In genomic region chr1:57843760-57844159, GRCh38 we compare ENCODE assay signal across 24 cellular contexts.
A peak's percentile ranks its signal among the peaks of the same experiment; 100 is the strongest.
DNase-seq lines count a peak whose midpoint lies in the region; ATAC-seq and TF ChIP-seq lines count a peak whose summit lies in the region.
"Had no signal": no experiment of that assay in that cellular context is flagged by ENCODE, and none has a peak within 500 bp of the region (broad histone marks: within the 10 kb centered on the region; RNA-seq: fewer than 3 reads in every experiment).

No MANE protein-coding gene starts in this region.

- H4K91ac ChIP-seq in mesenchymal stem cell (ENCODE audit: low read length), result no peak overlapping the region

- no peak overlapping the region for H4K8ac ChIP-seq in mesenchymal stem cell (ENCODE audit: low read length)

- no peak overlapping the region for H3K23ac ChIP-seq in mesenchymal stem cell (ENCODE audit: low read length in 2 of 2)

- CTCF ChIA-PET in Caco-2 (lab: Charles Lee), result no interaction called here

- peak; percentile 17 for DNase-seq in Daoy (ENCODE audit: low read depth)
- peak; percentile 59 for DNase-seq in fibroblast of gingiva (ENCODE audit: low read depth)
- DNase-seq in mesenchymal stem cell, result peak; percentile 37
- DNase-seq in Caco-2, result no peak
- no peak for DNase-seq in activated CD8-positive, alpha-beta memory T cell treated with anti-CD3 and anti-CD28 coated beads, Interleukin-2, amount 50 U/mL, for 4 hours
- DNase-seq in AG20443 (ENCODE audit: low spot score), result no peak
- DNase-seq: ACHN; activated B cell treated with CpG ODN at 0.5 μM for 24 hours; activated CD4-positive, alpha-beta T cell treated with anti-CD3 and anti-CD28 coated beads, Interleukin-2, amount 50 U/mL, for 48 hours; activated naive CD4-positive, alpha-beta T cell treated with anti-CD3 and anti-CD28 coated beads, Interleukin-2, amount 50 U/mL, for 16 hours; CD8-positive, alpha-beta T cell; NCI-H1105 treated with DMSO at 0.1 percent for 48 hours; NCI-H510A treated with DMSO at 0.1 percent for 48 hours; stimulated activated CD4-positive, alpha-beta T cell treated with anti-CD3 and anti-CD28 coated beads, Interleukin-1b, Interleukin-23, amount 100 ng/mL, for 48 hours; T1000; testis had no signal

- H3K27ac Mint-ChIP-seq in Caco-2 (ENCODE audit: unreplicated experiment), result no peak overlapping the region
- H3K27ac Mint-ChIP-seq: activated B cell treated with CpG ODN at 0.5 μM for 24 hours; CD8-positive, alpha-beta T cell; mesothelial cell of epicardium; nephron; stimulated activated memory B cell treated with anti-CD40 and anti-IgM and Interleukin-4, amounts not matched to agents 10 μg/mL and 1 μg/mL and 100 μg/mL, for 72 hours had no signal

- TF ChIP-seq CTCF in Caco-2 (IDR thresholded peaks at IDR 0.05; ENCODE audit: insufficient read depth in 1 of 2, low read depth in 1 of 2, low read length in 1 of 2, severe bottlenecking in 1 of 2, unreplicated experiment in 1 of 2), result no peak

- H2BK120ac ChIP-seq in mesenchymal stem cell (ENCODE audit: low read depth, low read length), result no peak overlapping the region

- no TSS peak for BruUV-seq in Caco-2 (replicated peaks; lab: Mats Ljungman, UMichigan)

- H2BK5ac ChIP-seq in mesenchymal stem cell (ENCODE audit: low read depth, low read length, poor library complexity, severe bottlenecking), result no peak overlapping the region

- H3K4me3 Mint-ChIP-seq in Caco-2 (ENCODE audit: unreplicated experiment), result no peak overlapping the region
- H3K4me3 Mint-ChIP-seq: activated B cell treated with CpG ODN at 0.5 μM for 24 hours; CD8-positive, alpha-beta T cell; mesothelial cell of epicardium; nephron; stimulated activated memory B cell treated with anti-CD40 and anti-IgM and Interleukin-4, amounts not matched to agents 10 μg/mL and 1 μg/mL and 100 μg/mL, for 72 hours had no signal

- H3K9ac ChIP-seq in mesenchymal stem cell (ENCODE audit: low read length), result no peak overlapping the region

- H3K14ac ChIP-seq in mesenchymal stem cell (ENCODE audit: low read length in 2 of 2), result no peak overlapping the region

- H3K18ac ChIP-seq in mesenchymal stem cell (ENCODE audit: low read depth in 1 of 2, low read length in 2 of 2), result no peak overlapping the region

- no peak overlapping the region for H2BK12ac ChIP-seq in mesenchymal stem cell (ENCODE audit: low read length in 2 of 2)

- H3K9me3 ChIP-seq in mesenchymal stem cell (ENCODE audit: control insufficient read depth, low read length), result peaks cover 4% of the 10 kb centered on the region
- H3K9me3 ChIP-seq in Caco-2, result no peaks in the 10 kb centered on the region
- H3K9me3 ChIP-seq: ascending aorta, testis had no signal

- intact Hi-C loops in Caco-2 (cut with micrococcal nuclease; ENCODE audit: unreplicated experiment), result no loop called here

- ATAC-seq in SK-N-SH treated with all-trans-retinoic acid at 6 μM for 48 hours (peak; percentile 79), GM21619 (IDR thresholded peaks at IDR 0.05; ENCODE audit: unreplicated experiment) (no peak)
- ATAC-seq: CD8-positive, alpha-beta T cell; left lobe of liver; sciatic nerve; stimulated activated memory B cell treated with anti-CD40 and anti-IgM and Interleukin-4, amounts not matched to agents 10 μg/mL and 1 μg/mL and 100 μg/mL, for 72 hours had no signal

- H2AFZ ChIP-seq in mesenchymal stem cell (ENCODE audit: low read depth, low read length), result no peak overlapping the region

- H2AK5ac ChIP-seq in mesenchymal stem cell (ENCODE audit: low read length, severe bottlenecking), result no peak overlapping the region

- no peak overlapping the region for H3K4ac ChIP-seq in mesenchymal stem cell (ENCODE audit: low read depth in 1 of 2, low read length in 2 of 2)

- no peaks in the 10 kb centered on the region for H3K27me3 Mint-ChIP-seq in Caco-2 (ENCODE audit: insufficient read depth, unreplicated experiment)
- H3K27me3 Mint-ChIP-seq: activated B cell treated with CpG ODN at 0.5 μM for 24 hours; stimulated activated memory B cell treated with anti-CD40 and anti-IgM and Interleukin-4, amounts not matched to agents 10 μg/mL and 1 μg/mL and 100 μg/mL, for 72 hours had no signal

- no peak overlapping the region for H3K4me2 ChIP-seq in mesenchymal stem cell (ENCODE audit: low read length, poor library complexity, severe bottlenecking)

- H3K4me1 ChIP-seq in mesenchymal stem cell (ENCODE audit: control insufficient read depth, insufficient read depth, low read depth, low read length), result no peaks in the 10 kb centered on the region
- H3K4me1 ChIP-seq in Caco-2, result no peaks in the 10 kb centered on the region
- H3K4me1 ChIP-seq: ascending aorta, testis had no signal

- H3K27ac ChIP-seq in mesenchymal stem cell (ENCODE audit: low read length, poor library complexity, severe bottlenecking), result no peak overlapping the region
- H3K27ac ChIP-seq: ascending aorta, testis had no signal

- no peaks in the 10 kb centered on the region for H3K36me3 Mint-ChIP-seq in Caco-2 (ENCODE audit: insufficient read depth, unreplicated experiment)
- H3K36me3 Mint-ChIP-seq: CD8-positive, alpha-beta T cell; mesothelial cell of epicardium; stimulated activated memory B cell treated with anti-CD40 and anti-IgM and Interleukin-4, amounts not matched to agents 10 μg/mL and 1 μg/mL and 100 μg/mL, for 72 hours had no signal

- H3K27me3 ChIP-seq in mesenchymal stem cell (ENCODE audit: control insufficient read depth in 1 of 2, insufficient read depth in 1 of 2, low read length in 2 of 2) (no peaks in the 10 kb centered on the region), Caco-2 (replicated peaks; ENCODE audit: control insufficient read depth, insufficient read depth, low read length) (no peaks in the 10 kb centered on the region)
- H3K27me3 ChIP-seq: ascending aorta, testis had no signal

- H3K79me1 ChIP-seq in mesenchymal stem cell (replicated peaks; ENCODE audit: low read length, poor library complexity, severe bottlenecking), result no peaks in the 10 kb centered on the region

- POLR2A ChIA-PET in Caco-2 (lab: Charles Lee), result no interaction called here

- H3K4me1 Mint-ChIP-seq in Caco-2 (ENCODE audit: low read depth, unreplicated experiment), result no peaks in the 10 kb centered on the region
- H3K4me1 Mint-ChIP-seq: activated B cell treated with CpG ODN at 0.5 μM for 24 hours; nephron; stimulated activated memory B cell treated with anti-CD40 and anti-IgM and Interleukin-4, amounts not matched to agents 10 μg/mL and 1 μg/mL and 100 μg/mL, for 72 hours had no signal

- H3K36me3 ChIP-seq in mesenchymal stem cell (ENCODE audit: control insufficient read depth in 1 of 2, insufficient read depth in 2 of 2, low read depth in 1 of 2, low read length in 2 of 2) (no peaks in the 10 kb centered on the region), Caco-2 (ENCODE audit: control insufficient read depth, insufficient read depth, low read length) (no peaks in the 10 kb centered on the region)
- H3K36me3 ChIP-seq: ascending aorta had no signal

- H3K9me3 Mint-ChIP-seq in Caco-2 (ENCODE audit: unreplicated experiment), result peaks cover 18% of the 10 kb centered on the region

- H3K4me3 ChIP-seq in mesenchymal stem cell (ENCODE audit: insufficient read depth in 1 of 2, low read depth in 1 of 2, low read length in 2 of 2) (no peak overlapping the region), Caco-2 (ENCODE audit: low read depth, low read length) (no peak overlapping the region)
- H3K4me3 ChIP-seq: ascending aorta, testis had no signal

- no peak overlapping the region for H2BK15ac ChIP-seq in mesenchymal stem cell (ENCODE audit: low read depth, poor library complexity, severe bottlenecking)

TF ChIP-seq in SK-N-SH treated with all-trans-retinoic acid at 6 μM for 48 hours, 23 proteins besides CTCF, POLR2A, EP300 and RAD21 (continues in another document):
- TF ChIP-seq CSDC2 (CRISPR knock-in tag; IDR thresholded peaks at IDR 0.05) (no peak), ZNF70 (CRISPR knock-in tag; IDR thresholded peaks at IDR 0.05) (no peak), BACH2 (CRISPR knock-in tag; IDR thresholded peaks at IDR 0.05; ENCODE audit: borderline replicate concordance) (no peak), GLIS3 (CRISPR knock-in tag; IDR thresholded peaks at IDR 0.05) (no peak), ZNF8 (CRISPR knock-in tag; IDR thresholded peaks at IDR 0.05) (no peak), ZFP30 (CRISPR knock-in tag; IDR thresholded peaks at IDR 0.05) (no peak), TCF4 (CRISPR knock-in tag; IDR thresholded peaks at IDR 0.05; ENCODE audit: borderline replicate concordance) (no peak), ZC3H10 (CRISPR knock-in tag; IDR thresholded peaks at IDR 0.05) (no peak), OSR1 (CRISPR knock-in tag; IDR thresholded peaks at IDR 0.05) (no peak), RARB (CRISPR knock-in tag; IDR thresholded peaks at IDR 0.05) (no peak), PPARA (CRISPR knock-in tag; IDR thresholded peaks at IDR 0.05; ENCODE audit: borderline replicate concordance) (no peak), ISL1 (CRISPR knock-in tag; IDR thresholded peaks at IDR 0.05) (no peak), ZFP3 (CRISPR knock-in tag; IDR thresholded peaks at IDR 0.05) (no peak), CREB5 (CRISPR knock-in tag; IDR thresholded peaks at IDR 0.05; ENCODE audit: low read depth) (no peak)
- TF ChIP-seq, protein P1, sequence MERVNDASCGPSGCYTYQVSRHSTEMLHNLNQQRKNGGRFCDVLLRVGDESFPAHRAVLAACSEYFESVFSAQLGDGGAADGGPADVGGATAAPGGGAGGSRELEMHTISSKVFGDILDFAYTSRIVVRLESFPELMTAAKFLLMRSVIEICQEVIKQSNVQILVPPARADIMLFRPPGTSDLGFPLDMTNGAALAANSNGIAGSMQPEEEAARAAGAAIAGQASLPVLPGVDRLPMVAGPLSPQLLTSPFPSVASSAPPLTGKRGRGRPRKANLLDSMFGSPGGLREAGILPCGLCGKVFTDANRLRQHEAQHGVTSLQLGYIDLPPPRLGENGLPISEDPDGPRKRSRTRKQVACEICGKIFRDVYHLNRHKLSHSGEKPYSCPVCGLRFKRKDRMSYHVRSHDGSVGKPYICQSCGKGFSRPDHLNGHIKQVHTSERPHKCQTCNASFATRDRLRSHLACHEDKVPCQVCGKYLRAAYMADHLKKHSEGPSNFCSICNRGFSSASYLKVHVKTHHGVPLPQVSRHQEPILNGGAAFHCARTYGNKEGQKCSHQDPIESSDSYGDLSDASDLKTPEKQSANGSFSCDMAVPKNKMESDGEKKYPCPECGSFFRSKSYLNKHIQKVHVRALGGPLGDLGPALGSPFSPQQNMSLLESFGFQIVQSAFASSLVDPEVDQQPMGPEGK (CRISPR knock-in tag; IDR thresholded peaks at IDR 0.05; ENCODE audit: borderline replicate concordance), result no peak

Comparison
In these comparisons a context has a peak if more than half of its experiments do, and no peak if none do; other contexts are left out.
1. DNase-seq: peak in Daoy (single experiment), fibroblast of gingiva (single experiment) and mesenchymal stem cell (single experiment); none in Caco-2 (0 of 2), activated CD8-positive, alpha-beta memory T cell treated with anti-CD3 and anti-CD28 coated beads, Interleukin-2, amount 50 U/mL, for 4 hours (single experiment) and AG20443 (single experiment).